In genomic region chr20:348972-349841, GRCh38 we compare ENCODE assay signal across 1 cellular context.
TF ChIP-seq lines count a peak whose summit lies in the region.

No MANE protein-coding gene starts in this region.

TF ChIP-seq in HepG2, 621 proteins besides CTCF, POLR2A, EP300 and RAD21 (continued from another document and continues in another):
- TF ChIP-seq CBFB (CRISPR knock-in tag; IDR thresholded peaks at IDR 0.05) (no peak; the same call in 1 of the 2 replicates), GABPB1 (CRISPR knock-in tag; IDR thresholded peaks at IDR 0.05) (peak; percentile 56), FUBP1 (CRISPR knock-in tag; IDR thresholded peaks at IDR 0.05; ENCODE audit: borderline replicate concordance) (peak; percentile 18; the same call in 1 of the 2 replicates), ZNF878 (CRISPR knock-in tag; IDR thresholded peaks at IDR 0.05) (no peak), CBX1 (IDR thresholded peaks at IDR 0.05; ENCODE audit: low read depth) (no peak), ZNF430 (CRISPR knock-in tag; IDR thresholded peaks at IDR 0.05) (peak; percentile 55; the same call in 1 of the 2 replicates), TCF7L2 (IDR thresholded peaks at IDR 0.05; ENCODE audit: low read depth, low read length) (no peak), ZNF143 (CRISPR knock-in tag; IDR thresholded peaks at IDR 0.05) (no peak; the same call in 1 of the 2 replicates), E2F1 (CRISPR knock-in tag; IDR thresholded peaks at IDR 0.05) (peak; percentile 19; the same call in 1 of the 2 replicates), ZNF431 (CRISPR knock-in tag; IDR thresholded peaks at IDR 0.05; ENCODE audit: borderline replicate concordance, low read depth) (no peak), ZNF276 (CRISPR knock-in tag; IDR thresholded peaks at IDR 0.05; ENCODE audit: low read depth) (no peak), ZNF83 (CRISPR knock-in tag; IDR thresholded peaks at IDR 0.05; ENCODE audit: borderline replicate concordance) (0 out of 2 replicates have a peak, but pooled peaks have one; percentile 40), SNAI1 (CRISPR knock-in tag; IDR thresholded peaks at IDR 0.05; ENCODE audit: borderline replicate concordance) (no peak), SIX4 (CRISPR knock-in tag; IDR thresholded peaks at IDR 0.05) (no peak), THAP8 (CRISPR knock-in tag; IDR thresholded peaks at IDR 0.05; ENCODE audit: borderline replicate concordance) (no peak), ZNF12 (CRISPR knock-in tag; IDR thresholded peaks at IDR 0.05) (no peak), ZBTB7A (CRISPR knock-in tag; IDR thresholded peaks at IDR 0.05) (no peak), CHD4 (IDR thresholded peaks at IDR 0.05; ENCODE audit: borderline replicate concordance, low read length) (no peak), NCOA1 (CRISPR knock-in tag; IDR thresholded peaks at IDR 0.05) (no peak), JARID2 (CRISPR knock-in tag; IDR thresholded peaks at IDR 0.05; ENCODE audit: insufficient replicate concordance) (no peak), ZNF775 (CRISPR knock-in tag; IDR thresholded peaks at IDR 0.05; ENCODE audit: borderline replicate concordance) (0 out of 2 replicates have a peak, but pooled peaks have one; percentile 61), ZNF160 (CRISPR knock-in tag; IDR thresholded peaks at IDR 0.05) (peak; percentile 76; the same call in 1 of the 2 replicates), ZBTB10 (CRISPR knock-in tag; IDR thresholded peaks at IDR 0.05; ENCODE audit: borderline replicate concordance) (peak; percentile 44; the same call in 1 of the 2 replicates), ZNF34 (CRISPR knock-in tag; IDR thresholded peaks at IDR 0.05; ENCODE audit: borderline replicate concordance) (0 out of 2 replicates have a peak, but pooled peaks have one; percentile 24), IKZF4 (CRISPR knock-in tag; IDR thresholded peaks at IDR 0.05; ENCODE audit: borderline replicate concordance, low read depth, not compliant biosample characterization) (no peak), RBM22 (optimal IDR thresholded peaks at IDR 0.05; ENCODE audit: low read length) (no peak), ATAD3A (CRISPR knock-in tag; IDR thresholded peaks at IDR 0.05) (no peak), RFX1 (IDR thresholded peaks at IDR 0.05) (no peak), ATF5 (CRISPR knock-in tag; IDR thresholded peaks at IDR 0.05; ENCODE audit: low read depth) (no peak), NR2C2 (CRISPR knock-in tag; IDR thresholded peaks at IDR 0.05; ENCODE audit: borderline replicate concordance) (peak; percentile 71; the same call in 1 of the 2 replicates), ZNF350 (CRISPR knock-in tag; IDR thresholded peaks at IDR 0.05; ENCODE audit: borderline replicate concordance, low read depth) (peak; percentile 44; the same call in 1 of the 2 replicates), KAT2B (IDR thresholded peaks at IDR 0.05; ENCODE audit: borderline replicate concordance, low read depth, low read length) (no peak), RARG (CRISPR knock-in tag; IDR thresholded peaks at IDR 0.05; ENCODE audit: low read depth) (no peak), ZNF337 (CRISPR knock-in tag; IDR thresholded peaks at IDR 0.05; ENCODE audit: borderline replicate concordance, low read depth) (no peak), ELF1 (CRISPR knock-in tag; IDR thresholded peaks at IDR 0.05) (peak; percentile 60; the same call in 1 of the 2 replicates), MTA3 (CRISPR knock-in tag; IDR thresholded peaks at IDR 0.05) (no peak), ZBTB39 (CRISPR knock-in tag; IDR thresholded peaks at IDR 0.05) (no peak), ZNF253 (CRISPR knock-in tag; IDR thresholded peaks at IDR 0.05; ENCODE audit: borderline replicate concordance) (no peak), ZNF414 (CRISPR knock-in tag; IDR thresholded peaks at IDR 0.05) (no peak), ZNF7 (CRISPR knock-in tag; IDR thresholded peaks at IDR 0.05) (no peak), HDAC2 (CRISPR knock-in tag; IDR thresholded peaks at IDR 0.05) (peak; percentile 62; the same call in 1 of the 2 replicates), ZFP82 (CRISPR knock-in tag; IDR thresholded peaks at IDR 0.05; ENCODE audit: borderline replicate concordance) (no peak), PLSCR1 (CRISPR knock-in tag; IDR thresholded peaks at IDR 0.05; ENCODE audit: borderline replicate concordance) (no peak), ZBTB7B (CRISPR knock-in tag; IDR thresholded peaks at IDR 0.05) (peak; percentile 80), ZNF572 (CRISPR knock-in tag; IDR thresholded peaks at IDR 0.05) (peak; percentile 88; the same call in 1 of the 2 replicates), TBX2 (CRISPR knock-in tag; IDR thresholded peaks at IDR 0.05; ENCODE audit: borderline replicate concordance) (peak; percentile 89), PITX1 (CRISPR knock-in tag; IDR thresholded peaks at IDR 0.05) (peak; percentile 73), THAP11 (CRISPR knock-in tag; IDR thresholded peaks at IDR 0.05) (peak; percentile 74), RBAK (CRISPR knock-in tag; IDR thresholded peaks at IDR 0.05) (0 out of 2 replicates have a peak, but pooled peaks have one; percentile 34), CCAR2 (optimal IDR thresholded peaks at IDR 0.05; ENCODE audit: low read depth, low read length) (no peak), CBX5 (CRISPR knock-in tag; IDR thresholded peaks at IDR 0.05; ENCODE audit: borderline replicate concordance) (peak; percentile 19; the same call in 1 of the 2 replicates), HNRNPLL (IDR thresholded peaks at IDR 0.05; ENCODE audit: low read depth, low read length, poor library complexity, severe bottlenecking) (no peak), ZNF329 (CRISPR knock-in tag; IDR thresholded peaks at IDR 0.05; ENCODE audit: low read depth) (peak; percentile 39; the same call in 1 of the 2 replicates)
